ENCODE assay signal across 1 cellular context in genomic region chr17:35577826-35578194, GRCh38.
TF ChIP-seq lines count a peak whose summit lies in the region.

No MANE protein-coding gene starts in this region.

TF ChIP-seq in GM12878, 131 proteins besides CTCF, POLR2A, EP300 and RAD21:
- TF ChIP-seq RB1 (IDR thresholded peaks at IDR 0.05; ENCODE audit: borderline replicate concordance) (no peak), YY1 (IDR thresholded peaks at IDR 0.05; ENCODE audit: low read depth, low read length) (peak; percentile 57; the same call in 1 of the 2 replicates), PBX3 (IDR thresholded peaks at IDR 0.05; ENCODE audit: insufficient replicate concordance, low read depth, low read length) (peak; percentile 12)
